10 cellular contexts compared by ENCODE assay signal in genomic region chr2:120261387-120262006, GRCh38. TPM values are rescaled to one million over a fixed set of nuclear protein-coding genes. Genes with fewer than 3 reads are reported as not detected.
A peak's percentile ranks its signal among the peaks of the same experiment; 100 is the strongest.
DNase-seq lines count a peak whose midpoint lies in the region; ATAC-seq and TF ChIP-seq lines count a peak whose summit lies in the region.
"Had no signal": no experiment of that assay in that cellular context is flagged by ENCODE, and none has a peak within 500 bp of the region (broad histone marks: within the 10 kb centered on the region; RNA-seq: fewer than 3 reads in every experiment).

No MANE protein-coding gene starts in this region.

- intact Hi-C loops in activated CD4-positive, alpha-beta memory T cell treated with anti-CD3 and anti-CD28 coated beads for 36 hours (cut with micrococcal nuclease): loop anchor here (1.0 to 2.0 kb wide), 4 partner anchors 9 to 51 kb away; partner anchors contain the start of gene RALB
- intact Hi-C loops in gastrocnemius medialis (cut with DNase I; ENCODE audit: low total_unique reads): no loop called here
- intact Hi-C loops in prostate gland (cut with DNase I): no loop called here

- H3K36me3 Mint-ChIP-seq in activated CD4-positive, alpha-beta memory T cell treated with anti-CD3 and anti-CD28 coated beads for 36 hours: peaks cover 20% of the 10 kb centered on the region
- peaks cover 28% of the 10 kb centered on the region for H3K36me3 Mint-ChIP-seq in stimulated activated memory B cell treated with anti-CD40 and anti-IgM and Interleukin-4, amounts not matched to agents 10 μg/mL and 1 μg/mL and 100 μg/mL, for 72 hours

- TF ChIP-seq CTCF in gastrocnemius medialis (IDR thresholded peaks at IDR 0.05 in 4 of 5, conservative IDR thresholded peaks at IDR 0.05 in 1 of 5) (no peak), prostate gland (IDR thresholded peaks at IDR 0.05) (no peak)

- TF ChIP-seq POLR2A in gastrocnemius medialis (IDR thresholded peaks at IDR 0.05) (no peak), prostate gland (IDR thresholded peaks at IDR 0.05) (no peak)

- no peak overlapping the region for H3K4me3 ChIP-seq in gastrocnemius medialis
- no peak overlapping the region for H3K4me3 ChIP-seq in prostate gland

- no peak overlapping the region for H3K27ac Mint-ChIP-seq in activated CD4-positive, alpha-beta memory T cell treated with anti-CD3 and anti-CD28 coated beads for 36 hours
- H3K27ac Mint-ChIP-seq in stimulated activated memory B cell treated with anti-CD40 and anti-IgM and Interleukin-4, amounts not matched to agents 10 μg/mL and 1 μg/mL and 100 μg/mL, for 72 hours: no peak overlapping the region
- H3K27ac Mint-ChIP-seq: H9, nephron progenitor cell had no signal

- no peaks in the 10 kb centered on the region for H3K27me3 Mint-ChIP-seq in activated CD4-positive, alpha-beta memory T cell treated with anti-CD3 and anti-CD28 coated beads for 36 hours
- no peaks in the 10 kb centered on the region for H3K27me3 Mint-ChIP-seq in stimulated activated memory B cell treated with anti-CD40 and anti-IgM and Interleukin-4, amounts not matched to agents 10 μg/mL and 1 μg/mL and 100 μg/mL, for 72 hours

- peak; percentile 73 for DNase-seq in activated effector memory CD4-positive, alpha-beta T cell treated with anti-CD3 and anti-CD28 coated beads, Interleukin-2, amount 50 U/mL, for 16 hours
- no peak for DNase-seq in activated effector memory CD4-positive, alpha-beta T cell treated with Interleukin-2 at 50 U/mL for 16 hours
- DNase-seq in activated CD4-positive, alpha-beta memory T cell treated with anti-CD3 and anti-CD28 coated beads for 36 hours: peak; percentile 82
- DNase-seq in NCI-H1694 treated with DMSO at 0.1 percent for 48 hours (lab: John Stamatoyannopoulos, UW) (no peak), gastrocnemius medialis (no peak), prostate gland (ENCODE audit: low spot score) (no peak)
- DNase-seq: H9, nephron progenitor cell had no signal

- H3K9me3 Mint-ChIP-seq in activated CD4-positive, alpha-beta memory T cell treated with anti-CD3 and anti-CD28 coated beads for 36 hours: peaks cover 10% of the 10 kb centered on the region
- H3K9me3 Mint-ChIP-seq in stimulated activated memory B cell treated with anti-CD40 and anti-IgM and Interleukin-4, amounts not matched to agents 10 μg/mL and 1 μg/mL and 100 μg/mL, for 72 hours: peaks cover 12% of the 10 kb centered on the region

- CTCF ChIA-PET in activated CD4-positive, alpha-beta memory T cell treated with anti-CD3 and anti-CD28 coated beads for 36 hours (lab: Charles Lee): interaction anchor here (0.7 to 1.6 kb wide), 3 partner anchors 29 to 87 kb away, joined by 3 to 6 read pairs (median 3); no protein-coding TSS in a partner anchor

- no peak overlapping the region for H3K27ac ChIP-seq in gastrocnemius medialis
- H3K27ac ChIP-seq in prostate gland: no peak overlapping the region

- in situ Hi-C loops in gastrocnemius medialis (cut with MboI; ENCODE audit: low sequenced_read_pairs in 4 of 4): no loop called here

- ATAC-seq in HG02973 (IDR thresholded peaks at IDR 0.05; ENCODE audit: unreplicated experiment) (peak; percentile 53), gastrocnemius medialis (no peak)
- peak; percentile 98 for ATAC-seq in stimulated activated memory B cell treated with anti-CD40 and anti-IgM and Interleukin-4, amounts not matched to agents 10 μg/mL and 1 μg/mL and 100 μg/mL, for 72 hours

- H3K9me3 ChIP-seq in gastrocnemius medialis (no peaks in the 10 kb centered on the region), prostate gland (no peaks in the 10 kb centered on the region)

- no peaks in the 10 kb centered on the region for H3K36me3 ChIP-seq in gastrocnemius medialis
- no peaks in the 10 kb centered on the region for H3K36me3 ChIP-seq in prostate gland

- H3K27me3 ChIP-seq in gastrocnemius medialis (no peaks in the 10 kb centered on the region), prostate gland (replicated peaks; ENCODE audit: insufficient read depth) (no peaks in the 10 kb centered on the region)

- WGBS in prostate gland: 91% methylated on average over 6 of the region's 6 CpGs

- no peak overlapping the region for H3K4me3 Mint-ChIP-seq in activated CD4-positive, alpha-beta memory T cell treated with anti-CD3 and anti-CD28 coated beads for 36 hours
- H3K4me3 Mint-ChIP-seq in stimulated activated memory B cell treated with anti-CD40 and anti-IgM and Interleukin-4, amounts not matched to agents 10 μg/mL and 1 μg/mL and 100 μg/mL, for 72 hours: no peak overlapping the region
- H3K4me3 Mint-ChIP-seq: H9, nephron progenitor cell had no signal

- H3K4me1 Mint-ChIP-seq in activated CD4-positive, alpha-beta memory T cell treated with anti-CD3 and anti-CD28 coated beads for 36 hours (ENCODE audit: low read depth): peaks cover 28% of the 10 kb centered on the region
- peaks cover 38% of the 10 kb centered on the region for H3K4me1 Mint-ChIP-seq in stimulated activated memory B cell treated with anti-CD40 and anti-IgM and Interleukin-4, amounts not matched to agents 10 μg/mL and 1 μg/mL and 100 μg/mL, for 72 hours

- POLR2A ChIA-PET in activated CD4-positive, alpha-beta memory T cell treated with anti-CD3 and anti-CD28 coated beads for 36 hours (lab: Charles Lee): interaction anchor here (0.6 to 2.8 kb wide), 3 partner anchors 9 to 29 kb away, joined by 3 to 16 read pairs (median 4); partner anchors contain the start of gene RALB

- peaks cover 4 to 5% of the 10 kb centered on the region in 2 donors for H3K4me1 ChIP-seq in gastrocnemius medialis
- peaks cover 6% of the 10 kb centered on the region for H3K4me1 ChIP-seq in prostate gland (replicated peaks)

RNA-seq across cellular contexts. Expression of gene RALB, which starts 8.8 kb away (rescaled TPM):
- total RNA-seq in activated CD4-positive, alpha-beta memory T cell treated with anti-CD3 and anti-CD28 coated beads for 36 hours: 10 to 100 TPM; 52.5 to 52.9 TPM
- total RNA-seq in gastrocnemius medialis (10 to 100 TPM; 20.1 to 45.0 (median 30.4) TPM), prostate gland (100 to 1,000 TPM in 1 of 2 donors, 10 to 100 TPM in 1; 92.6 to 132 TPM)

RNA-seq across cellular contexts. Expression of gene TMEM185B, which starts 38.3 kb away (rescaled TPM):
- total RNA-seq in activated CD4-positive, alpha-beta memory T cell treated with anti-CD3 and anti-CD28 coated beads for 36 hours: 10 to 100 TPM; 19.4 to 19.7 TPM
- total RNA-seq in gastrocnemius medialis (10 to 100 TPM; 10.8 to 23.5 (median 15.4) TPM), prostate gland (10 to 100 TPM; 53.7 to 72.3 TPM)

Comparison
In these comparisons a context has a peak if more than half of its experiments do, and no peak if none do; other contexts are left out.
1. DNase-seq: peak in activated effector memory CD4-positive, alpha-beta T cell treated with anti-CD3 and anti-CD28 coated beads, Interleukin-2, amount 50 U/mL, for 16 hours (single experiment) and activated CD4-positive, alpha-beta memory T cell treated with anti-CD3 and anti-CD28 coated beads for 36 hours (single experiment); none in activated effector memory CD4-positive, alpha-beta T cell treated with Interleukin-2 at 50 U/mL for 16 hours (single experiment), NCI-H1694 treated with DMSO at 0.1 percent for 48 hours (single experiment), gastrocnemius medialis (0 of 2) and prostate gland (single experiment).
2. ATAC-seq: peak in HG02973 (single experiment) and stimulated activated memory B cell treated with anti-CD40 and anti-IgM and Interleukin-4, amounts not matched to agents 10 μg/mL and 1 μg/mL and 100 μg/mL, for 72 hours (single experiment); none in gastrocnemius medialis (0 of 2).